ENCODE assay signal across 31 cellular contexts in genomic region chr1:210467440-210468040, GRCh38.
A peak's percentile ranks its signal among the peaks of the same experiment; 100 is the strongest.
DNase-seq lines count a peak whose midpoint lies in the region; ATAC-seq and TF ChIP-seq lines count a peak whose summit lies in the region.
"Had no signal": no experiment of that assay in that cellular context is flagged by ENCODE, and none has a peak within 500 bp of the region (broad histone marks: within the 10 kb centered on the region; RNA-seq: fewer than 3 reads in every experiment).

No MANE protein-coding gene starts in this region.

- CTCF ChIA-PET in IMR-90 (lab: Yijun Ruan, JAX): no interaction called here

- H3K9ac ChIP-seq in IMR-90 (ENCODE audit: low read depth, low read length): no peak overlapping the region

- dilution Hi-C loops in IMR-90 (cut with HindIII; ENCODE audit: low sequenced_read_pairs, unreplicated experiment): no loop called here

- no peak overlapping the region for H3K23ac ChIP-seq in IMR-90 (ENCODE audit: low read depth, low read length)

- in situ Hi-C loops in IMR-90 (cut with MboI; ENCODE audit: low sequenced_read_pairs): no loop called here

- H4K91ac ChIP-seq in IMR-90 (ENCODE audit: insufficient read depth, low read depth, low read length): no peak overlapping the region

- DNase-seq in NCI-H2171 treated with DMSO at 0.1 percent for 48 hours (lab: John Stamatoyannopoulos, UW) (peak; percentile 37), NCI-H2171 (lab: John Stamatoyannopoulos, UW) (no peak), IMR-90 (peak; percentile 1), dedifferentiated amniotic fluid mesenchymal stem cell (ENCODE audit: extremely low spot score) (peak; percentile 32), AG08396 (ENCODE audit: low spot score) (no peak), spleen (no peak), glomerular visceral epithelial cell (ENCODE audit: extremely low spot score) (no peak)
- DNase-seq: 8988T; activated CD4-positive, alpha-beta memory T cell treated with anti-CD3 and anti-CD28 coated beads, Interleukin-2, amount 10 ng/mL, durations not matched to agents 7 days and 5 days; activated CD8-positive, alpha-beta memory T cell treated with anti-CD3 and anti-CD28 coated beads, Interleukin-2, amount 50 U/mL, for 48 hours; activated naive CD8-positive, alpha-beta T cell treated with anti-CD3 and anti-CD28 coated beads for 36 hours; C1 segment of cervical spinal cord; COR-L47; DND-41; dorsolateral prefrontal cortex; GOT3; head of caudate nucleus; naive thymus-derived CD8-positive, alpha-beta T cell; NCI-H1092; NCI-H187 treated with DMSO at 0.1 percent for 48 hours; NCI-H2227 treated with DMSO at 0.1 percent for 48 hours; NCI-H69; SJCRH30; small intestine; stimulated activated CD4-positive, alpha-beta T cell treated with anti-CD3 and anti-CD28 coated beads, Interleukin-1b, Interleukin-23, amount 100 ng/mL, for 48 hours; stimulated activated CD8-positive, alpha-beta memory T cell treated with anti-CD3 and anti-CD28 coated beads, Interleukin-4, amount 100 ng/mL, for 48 hours; stimulated activated naive CD8-positive, alpha-beta T cell treated with anti-CD3 and anti-CD28 coated beads, Interleukin-15, amount 100 ng/mL, for 72 hours; uterus had no signal

- ATAC-seq in IMR-90 (ENCODE audit: low read depth) (no peak), GM21717 (IDR thresholded peaks at IDR 0.05; ENCODE audit: unreplicated experiment) (no peak)
- ATAC-seq: activated CD4-positive, CD25-positive, alpha-beta regulatory T cell treated with anti-CD3 and anti-CD28 coated beads, Interleukin-2, amount 50 U/mL, for 24 hours; GM12878; naive thymus-derived CD8-positive, alpha-beta T cell; stimulated activated naive CD8-positive, alpha-beta T cell treated with anti-CD3 and anti-CD28 coated beads, Interleukin-15, amount 100 ng/mL, for 72 hours had no signal

- no peak overlapping the region for H4K5ac ChIP-seq in IMR-90 (ENCODE audit: low read depth, low read length)

- TF ChIP-seq POLR2A in IMR-90 (IDR thresholded peaks at IDR 0.05; ENCODE audit: low read depth, low read length) (no peak), spleen (IDR thresholded peaks at IDR 0.05) (no peak)

- H4K20me1 ChIP-seq in IMR-90 (ENCODE audit: insufficient read depth, low read length): no peaks in the 10 kb centered on the region

- H3K27me3 ChIP-seq in IMR-90 (ENCODE audit: control insufficient read depth, insufficient read depth, low read length): no peaks in the 10 kb centered on the region; the same call in 1 of the 2 replicates
- H3K27me3 ChIP-seq in spleen (replicated peaks in 1 of 7): no peaks in the 10 kb centered on the region
- H3K27me3 ChIP-seq: dorsolateral prefrontal cortex, SJCRH30, uterus had no signal

- no peaks in the 10 kb centered on the region for H3K79me1 ChIP-seq in IMR-90 (ENCODE audit: low read depth in 1 of 2, low read length in 2 of 2)

- intact Hi-C loops in IMR-90 (cut with micrococcal nuclease) (no loop called here), spleen (cut with DNase I; ENCODE audit: low total_unique reads) (no loop called here)

- H4K8ac ChIP-seq in IMR-90 (ENCODE audit: low read depth in 2 of 2, low read length in 2 of 2): no peak overlapping the region

- H3K36me3 ChIP-seq in IMR-90 (ENCODE audit: control insufficient read depth, insufficient read depth, low read length) (no peaks in the 10 kb centered on the region), spleen (peaks cover 0 to 5% (median 0%) of the 10 kb centered on the region in 6 donors)
- H3K36me3 ChIP-seq: SJCRH30, uterus had no signal

- no peak overlapping the region for H2AK9ac ChIP-seq in IMR-90 (replicated peaks; ENCODE audit: low read depth, low read length, poor library complexity)

- H3K4ac ChIP-seq in IMR-90 (ENCODE audit: low read depth, low read length): no peak overlapping the region

- no peak overlapping the region for H2AFZ ChIP-seq in IMR-90 (replicated peaks; ENCODE audit: low read length, poor library complexity)

- no peaks in the 10 kb centered on the region for H3K9me1 ChIP-seq in IMR-90 (ENCODE audit: insufficient read depth, low read length)

- BruUV-seq in IMR-90 (replicated peaks; lab: Mats Ljungman, UMichigan): no TSS peak

- H3K18ac ChIP-seq in IMR-90 (ENCODE audit: low read depth, low read length): no peak overlapping the region

- TF ChIP-seq RAD21 in IMR-90 (IDR thresholded peaks at IDR 0.05; ENCODE audit: low read length): no peak

- no peak overlapping the region for H2BK20ac ChIP-seq in IMR-90 (ENCODE audit: low read depth, low read length)

- H3K27ac ChIP-seq in IMR-90 (ENCODE audit: insufficient read depth, low read length) (no peak overlapping the region), spleen (no peak overlapping the region)
- H3K27ac ChIP-seq: SJCRH30, uterus had no signal

- H3K4me2 ChIP-seq in IMR-90 (ENCODE audit: low read depth, low read length): no peak overlapping the region

- no peak overlapping the region for H3K14ac ChIP-seq in IMR-90 (replicated peaks; ENCODE audit: low read depth, low read length)

- no peak overlapping the region for H2BK15ac ChIP-seq in IMR-90 (ENCODE audit: low read depth, low read length)

- H2BK5ac ChIP-seq in IMR-90 (ENCODE audit: low read depth, low read length, poor library complexity, severe bottlenecking): no peak overlapping the region

- TF ChIP-seq CTCF in IMR-90 (conservative IDR thresholded peaks at IDR 0.05; ENCODE audit: low read depth, low read length) (no peak), spleen (IDR thresholded peaks at IDR 0.05 in 8 of 11, conservative IDR thresholded peaks at IDR 0.05 in 3 of 11) (no peak)

- no peak overlapping the region for H3K56ac ChIP-seq in IMR-90 (ENCODE audit: extremely low read depth, insufficient read depth, low read length)

- no peak overlapping the region for H2BK120ac ChIP-seq in IMR-90 (ENCODE audit: low read depth, low read length)

- H3K4me3 ChIP-seq in IMR-90 (ENCODE audit: insufficient read depth, low read depth, low read length) (no peak overlapping the region), spleen (no peak overlapping the region)
- H3K4me3 ChIP-seq: dorsolateral prefrontal cortex, GM12878, SJCRH30, uterus had no signal

- POLR2A ChIA-PET in IMR-90 (lab: Charles Lee; ENCODE audit: unreplicated experiment): no interaction called here

- WGBS in IMR-90 (ENCODE audit: extremely low coverage in 2 of 2, insufficient read length in 1 of 2), 2 experiments: no CpG with 5 or more reads among the region's 2 CpGs
- WGBS in spleen, 5 donors: 93 to 99% (median 97%) methylated on average over 2 of the region's 2 CpGs

- H3K9me3 ChIP-seq in IMR-90 (ENCODE audit: control insufficient read depth, insufficient read depth, low read length) (no peaks in the 10 kb centered on the region), spleen (no peaks in the 10 kb centered on the region)
- H3K9me3 ChIP-seq: SJCRH30, uterus had no signal

- H2AK5ac ChIP-seq in IMR-90 (ENCODE audit: low read depth, low read length): no peak overlapping the region

- no peaks in the 10 kb centered on the region for H3K4me1 ChIP-seq in IMR-90 (ENCODE audit: control insufficient read depth, insufficient read depth, low read length)
- H3K4me1 ChIP-seq in spleen: no peaks in the 10 kb centered on the region
- H3K4me1 ChIP-seq: SJCRH30, uterus had no signal

TF ChIP-seq in IMR-90, 13 proteins besides CTCF, POLR2A, EP300 and RAD21:
- TF ChIP-seq CHD1 (IDR thresholded peaks at IDR 0.05; ENCODE audit: low read depth, low read length): no peak
- peak; percentile 61; the same call in 1 of the 2 replicates for TF ChIP-seq CEBPB (IDR thresholded peaks at IDR 0.05; ENCODE audit: low read depth, low read length)

Comparison
In these comparisons a context has a peak if more than half of its experiments do, and no peak if none do; other contexts are left out.
1. DNase-seq: peak in NCI-H2171 treated with DMSO at 0.1 percent for 48 hours (single experiment), IMR-90 (single experiment) and dedifferentiated amniotic fluid mesenchymal stem cell (single experiment); none in NCI-H2171 (single experiment), AG08396 (single experiment), spleen (single experiment) and glomerular visceral epithelial cell (single experiment).